Comparison of ENCODE assay signal across 29 cellular contexts in genomic region chr4:186952709-186953108, GRCh38.
"Had no signal": no experiment of that assay in that cellular context is flagged by ENCODE, and none has a peak within 500 bp of the region (broad histone marks: within the 10 kb centered on the region; RNA-seq: fewer than 3 reads in every experiment).

No MANE protein-coding gene starts in this region.

- FAIRE-seq: urothelium cell line had no signal

- H3K36me3 ChIP-seq: stomach, suprapubic skin, thoracic aorta, thyroid gland, tibial artery, tibial nerve, transverse colon, upper lobe of left lung, upper lobe of right lung, uterus, vagina had no signal

- H3K4me1 ChIP-seq: testis, thyroid gland, tibial nerve, transverse colon, upper lobe of left lung, uterus, vagina had no signal

- ATAC-seq: stimulated activated effector memory CD8-positive, alpha-beta T cell treated with anti-CD3 and anti-CD28 coated beads, Interleukin-12 subunit alpha, Interleukin-12 subunit beta, amount 100 ng/mL, for 72 hours; stimulated activated memory B cell treated with anti-CD40 and anti-IgM and Interleukin-4, amounts not matched to agents 10 μg/mL and 1 μg/mL and 100 μg/mL, for 72 hours; stimulated activated naive B cell treated with anti-CD40 and anti-IgM and Interleukin-4, amounts not matched to agents 10 μg/mL and 1 μg/mL and 100 μg/mL, for 72 hours; stimulated activated naive CD8-positive, alpha-beta T cell treated with anti-CD3 and anti-CD28 coated beads, Interleukin-15, amount 100 ng/mL, for 72 hours; stimulated activated naive CD8-positive, alpha-beta T cell treated with anti-CD3 and anti-CD28 coated beads, Interleukin-15, Interleukin-2, amounts not matched to agents 100 U/mL and 50 U/mL, for 24 hours; upper lobe of right lung had no signal

- DNase-seq: stimulated activated CD4-positive, alpha-beta T cell treated with anti-CD3 and anti-CD28 coated beads, Interleukin-2, amount 100 ng/mL, for 48 hours; stimulated activated CD4-positive, alpha-beta T cell treated with anti-CD3 and anti-CD28 coated beads, Interleukin-4, amount 100 ng/mL, for 1 hour; stimulated activated CD4-positive, alpha-beta T cell treated with anti-CD3 and anti-CD28 coated beads, Interleukin-4, amount 100 ng/mL, for 24 hours; stimulated activated CD4-positive, alpha-beta T cell treated with anti-CD3 and anti-CD28 coated beads, Interleukin-4, amount 100 ng/mL, for 4 hours; stimulated activated CD8-positive, alpha-beta memory T cell treated with anti-CD3 and anti-CD28 coated beads, Interleukin-4, amount 100 ng/mL, for 48 hours; stimulated activated naive B cell treated with anti-CD40 and anti-IgM and Interleukin-4, amounts not matched to agents 10 μg/mL and 1 μg/mL and 100 μg/mL, for 72 hours; stimulated activated naive CD4-positive, alpha-beta T cell; stimulated activated naive CD4-positive, alpha-beta T cell treated with Interleukin-2 at 50 U/mL for 16 hours; stimulated activated naive CD8-positive, alpha-beta T cell treated with anti-CD3 and anti-CD28 coated beads, Interleukin-15, amount 100 ng/mL, for 72 hours; stimulated activated naive CD8-positive, alpha-beta T cell treated with anti-CD3 and anti-CD28 coated beads, Interleukin-15, Interleukin-2, amounts not matched to agents 100 U/mL and 50 U/mL, for 24 hours; stomach; substantia nigra; testis; thyroid gland; tibial artery; transverse colon; trophoblast cell; upper lobe of left lung; upper lobe of right lung; uterus had no signal

- H3K27ac ChIP-seq: stomach, suprapubic skin, testis, thoracic aorta, thyroid gland, tibial artery, tibial nerve, transverse colon, upper lobe of left lung, upper lobe of right lung, uterus, vagina had no signal

- H3K4me1 Mint-ChIP-seq: stimulated activated effector memory CD8-positive, alpha-beta T cell treated with anti-CD3 and anti-CD28 coated beads, Interleukin-12 subunit alpha, Interleukin-12 subunit beta, amount 100 ng/mL, for 72 hours; stimulated activated memory B cell treated with anti-CD40 and anti-IgM and Interleukin-4, amounts not matched to agents 10 μg/mL and 1 μg/mL and 100 μg/mL, for 72 hours; stimulated activated naive B cell treated with anti-CD40 and anti-IgM and Interleukin-4, amounts not matched to agents 10 μg/mL and 1 μg/mL and 100 μg/mL, for 72 hours; stimulated activated naive CD8-positive, alpha-beta T cell treated with anti-CD3 and anti-CD28 coated beads, Interleukin-15, amount 100 ng/mL, for 72 hours had no signal

- H3K9me3 ChIP-seq: stomach, suprapubic skin, testis, thoracic aorta, thyroid gland, tibial artery, tibial nerve, transverse colon, upper lobe of left lung, upper lobe of right lung, uterus, vagina had no signal

- H3K27ac Mint-ChIP-seq: stimulated activated effector memory CD8-positive, alpha-beta T cell treated with anti-CD3 and anti-CD28 coated beads, Interleukin-12 subunit alpha, Interleukin-12 subunit beta, amount 100 ng/mL, for 72 hours; stimulated activated memory B cell treated with anti-CD40 and anti-IgM and Interleukin-4, amounts not matched to agents 10 μg/mL and 1 μg/mL and 100 μg/mL, for 72 hours; stimulated activated naive B cell treated with anti-CD40 and anti-IgM and Interleukin-4, amounts not matched to agents 10 μg/mL and 1 μg/mL and 100 μg/mL, for 72 hours; stimulated activated naive CD8-positive, alpha-beta T cell treated with anti-CD3 and anti-CD28 coated beads, Interleukin-15, amount 100 ng/mL, for 72 hours; stimulated activated naive CD8-positive, alpha-beta T cell treated with anti-CD3 and anti-CD28 coated beads, Interleukin-15, Interleukin-2, amounts not matched to agents 100 ng/mL and 50 ng/mL, for 24 hours; type B pancreatic cell had no signal

- H3K36me3 Mint-ChIP-seq: stimulated activated effector memory CD8-positive, alpha-beta T cell treated with anti-CD3 and anti-CD28 coated beads, Interleukin-12 subunit alpha, Interleukin-12 subunit beta, amount 100 ng/mL, for 72 hours; stimulated activated memory B cell treated with anti-CD40 and anti-IgM and Interleukin-4, amounts not matched to agents 10 μg/mL and 1 μg/mL and 100 μg/mL, for 72 hours; stimulated activated naive B cell treated with anti-CD40 and anti-IgM and Interleukin-4, amounts not matched to agents 10 μg/mL and 1 μg/mL and 100 μg/mL, for 72 hours; type B pancreatic cell had no signal

- H3K9me3 Mint-ChIP-seq: stimulated activated effector memory CD8-positive, alpha-beta T cell treated with anti-CD3 and anti-CD28 coated beads, Interleukin-12 subunit alpha, Interleukin-12 subunit beta, amount 100 ng/mL, for 72 hours; stimulated activated memory B cell treated with anti-CD40 and anti-IgM and Interleukin-4, amounts not matched to agents 10 μg/mL and 1 μg/mL and 100 μg/mL, for 72 hours; type B pancreatic cell had no signal

- H3K27me3 ChIP-seq: stomach, suprapubic skin, testis, thyroid gland, tibial artery, tibial nerve, transverse colon, upper lobe of left lung, upper lobe of right lung, uterus, vagina had no signal

- H3K4me3 ChIP-seq: stomach, suprapubic skin, testis, thoracic aorta, thyroid gland, tibial artery, tibial nerve, transverse colon, upper lobe of left lung, upper lobe of right lung, uterus, vagina had no signal

- H3K4me3 Mint-ChIP-seq: stimulated activated effector memory CD8-positive, alpha-beta T cell treated with anti-CD3 and anti-CD28 coated beads, Interleukin-12 subunit alpha, Interleukin-12 subunit beta, amount 100 ng/mL, for 72 hours; stimulated activated memory B cell treated with anti-CD40 and anti-IgM and Interleukin-4, amounts not matched to agents 10 μg/mL and 1 μg/mL and 100 μg/mL, for 72 hours; stimulated activated naive B cell treated with anti-CD40 and anti-IgM and Interleukin-4, amounts not matched to agents 10 μg/mL and 1 μg/mL and 100 μg/mL, for 72 hours; stimulated activated naive CD8-positive, alpha-beta T cell treated with anti-CD3 and anti-CD28 coated beads, Interleukin-15, amount 100 ng/mL, for 72 hours; stimulated activated naive CD8-positive, alpha-beta T cell treated with anti-CD3 and anti-CD28 coated beads, Interleukin-15, Interleukin-2, amounts not matched to agents 100 ng/mL and 50 ng/mL, for 24 hours; type B pancreatic cell had no signal

- H3K27me3 Mint-ChIP-seq: stimulated activated memory B cell treated with anti-CD40 and anti-IgM and Interleukin-4, amounts not matched to agents 10 μg/mL and 1 μg/mL and 100 μg/mL, for 72 hours; stimulated activated naive B cell treated with anti-CD40 and anti-IgM and Interleukin-4, amounts not matched to agents 10 μg/mL and 1 μg/mL and 100 μg/mL, for 72 hours; stimulated activated naive CD8-positive, alpha-beta T cell treated with anti-CD3 and anti-CD28 coated beads, Interleukin-15, amount 100 ng/mL, for 72 hours; stimulated activated naive CD8-positive, alpha-beta T cell treated with anti-CD3 and anti-CD28 coated beads, Interleukin-15, Interleukin-2, amounts not matched to agents 100 ng/mL and 50 ng/mL, for 24 hours had no signal
